ENCODE assay signal across 29 cellular contexts in genomic region chr2:10191554-10191953, GRCh38.
"Had no signal": no experiment of that assay in that cellular context is flagged by ENCODE, and none has a peak within 500 bp of the region (broad histone marks: within the 10 kb centered on the region; RNA-seq: fewer than 3 reads in every experiment).

No MANE protein-coding gene starts in this region.

- H3K4me3 Mint-ChIP-seq: activated CD4-positive, alpha-beta memory T cell treated with anti-CD3 and anti-CD28 coated beads for 36 hours; activated T-cell treated with anti-CD3 and anti-CD28 coated beads, Interleukin-2, amount 50 U/mL, for 4 hours; activated T-helper 17 cell treated with anti-CD3 and anti-CD28 coated beads, Interleukin-2, amount 50 U/mL, for 72 hours; natural killer cell treated with Interleukin-12 subunit alpha and Interleukin-12 subunit beta and Interleukin-15 and Interleukin-18, amount 100 ng/mL, for 72 hours; T-helper 1 cell treated with Interleukin-12 subunit alpha and Interleukin-12 subunit beta and Interleukin-4 antibody, amounts not matched to agents 30 μg/mL and 1 μg/mL, for 36 hours had no signal

- H3K27ac Mint-ChIP-seq: activated CD4-positive, alpha-beta memory T cell treated with anti-CD3 and anti-CD28 coated beads for 36 hours; activated T-helper 17 cell treated with anti-CD3 and anti-CD28 coated beads, Interleukin-2, amount 50 U/mL, for 72 hours; natural killer cell treated with Interleukin-12 subunit alpha and Interleukin-12 subunit beta and Interleukin-15 and Interleukin-18, amount 100 ng/mL, for 72 hours; T-helper 1 cell treated with Interleukin-12 subunit alpha and Interleukin-12 subunit beta and Interleukin-4 antibody, amounts not matched to agents 30 μg/mL and 1 μg/mL, for 36 hours had no signal

- H3K9me3 ChIP-seq: adrenal gland, body of pancreas, colonic mucosa, esophagus squamous epithelium, left lung, lower lobe of right lung, mucosa of descending colon, pancreas, psoas muscle, thoracic aorta had no signal

- H3K27me3 Mint-ChIP-seq: activated CD4-positive, alpha-beta memory T cell treated with anti-CD3 and anti-CD28 coated beads for 36 hours; activated T-helper 17 cell treated with anti-CD3 and anti-CD28 coated beads, Interleukin-2, amount 50 U/mL, for 72 hours; natural killer cell treated with Interleukin-12 subunit alpha and Interleukin-12 subunit beta and Interleukin-15 and Interleukin-18, amount 100 ng/mL, for 72 hours had no signal

- DNase-seq: activated CD4-positive, alpha-beta memory T cell treated with anti-CD3 and anti-CD28 coated beads for 36 hours; activated CD4-positive, alpha-beta T cell treated with anti-CD3 and anti-CD28 coated beads for 48 hours; activated T-cell treated with anti-CD3 and anti-CD28 coated beads, Interleukin-2, amount 50 U/mL, for 4 hours; adrenal gland; aorta; body of pancreas; cerebellar nuclear complex; colonic mucosa; effector CD8-positive, alpha-beta T cell; esophagus squamous epithelium; foreskin melanocyte; left lung; lower lobe of right lung; mucosa of descending colon; psoas muscle; stimulated activated CD4-positive, alpha-beta T cell treated with anti-CD3 and anti-CD28 coated beads, Interleukin-1b, Interleukin-23, amount 100 ng/mL, for 48 hours; stimulated activated CD4-positive, alpha-beta T cell treated with anti-CD3 and anti-CD28 coated beads, Interleukin-4, amount 100 ng/mL, for 4 hours; stimulated activated CD8-positive, alpha-beta memory T cell treated with anti-CD3 and anti-CD28 coated beads, Interleukin-4, amount 100 ng/mL, for 48 hours; stimulated activated naive CD4-positive, alpha-beta T cell treated with Interleukin-2 at 50 U/mL for 16 hours; T1000; trophoblast cell; WERI-Rb-1 had no signal

- H3K9me3 Mint-ChIP-seq: activated CD4-positive, alpha-beta memory T cell treated with anti-CD3 and anti-CD28 coated beads for 36 hours had no signal

- ATAC-seq: activated CD4-positive, CD25-positive, alpha-beta regulatory T cell treated with anti-CD3 and anti-CD28 coated beads, Interleukin-2, amount 50 U/mL, for 24 hours; activated naive CD4-positive, alpha-beta T cell treated with anti-CD3 and anti-CD28 coated beads, Interleukin-2, amount 50 U/mL, for 72 hours; activated T-cell treated with anti-CD3 and anti-CD28 coated beads, Interleukin-2, amount 50 U/mL, for 4 hours; activated T-helper 17 cell treated with anti-CD3 and anti-CD28 coated beads, Interleukin-2, amount 50 U/mL, for 72 hours; body of pancreas; left lung; lower lobe of right lung; mucosa of descending colon; natural killer cell treated with Interleukin-12 subunit alpha and Interleukin-12 subunit beta and Interleukin-15 and Interleukin-18, amount 100 ng/mL, for 72 hours; pancreas; psoas muscle had no signal

- H3K4me1 Mint-ChIP-seq: activated T-helper 17 cell treated with anti-CD3 and anti-CD28 coated beads, Interleukin-2, amount 50 U/mL, for 72 hours had no signal
